25 cellular contexts compared by ENCODE assay signal in genomic region chr3:40262331-40262730, GRCh38. TPM values are rescaled to one million over a fixed set of nuclear protein-coding genes. Genes with fewer than 3 reads are reported as not detected.
DNase-seq lines count a peak whose midpoint lies in the region; ATAC-seq and TF ChIP-seq lines count a peak whose summit lies in the region.
"Had no signal": no experiment of that assay in that cellular context is flagged by ENCODE, and none has a peak within 500 bp of the region (broad histone marks: within the 10 kb centered on the region; RNA-seq: fewer than 3 reads in every experiment).

No MANE protein-coding gene starts in this region.

- H3K9me3 Mint-ChIP-seq in brain: no peaks in the 10 kb centered on the region
- H3K9me3 Mint-ChIP-seq: CD8-positive, alpha-beta memory T cell; GM23338; H9; T-helper 1 cell treated with Interleukin-12 subunit alpha and Interleukin-12 subunit beta and Interleukin-4 antibody, amounts not matched to agents 30 μg/mL and 1 μg/mL, for 36 hours had no signal

- no peak overlapping the region for H3K27ac ChIP-seq in SJCRH30
- H3K27ac ChIP-seq in colonic mucosa: no peak overlapping the region
- H3K27ac ChIP-seq: Peyer's patch had no signal

- H3K27me3 Mint-ChIP-seq in brain: peaks cover 3% of the 10 kb centered on the region
- H3K27me3 Mint-ChIP-seq: B cell; CD8-positive, alpha-beta memory T cell had no signal

- DNase-seq in NCI-H2171 (lab: John Stamatoyannopoulos, UW) (peak; percentile 24), NCI-H524 (lab: John Stamatoyannopoulos, UW) (peak; percentile 15 to 73), SJCRH30 (no peak), colonic mucosa (no peak), foreskin melanocyte (no peak)
- DNase-seq: CD8-positive, alpha-beta memory T cell; DMS153; DND-41; H9; KBM-7; MG63; NCI-H1417 treated with DMSO at 0.1 percent for 48 hours; NCI-H1694 treated with DMSO at 0.1 percent for 48 hours; NCI-H345; OCI-M1; Peyer's patch; SIG-M5; SK-N-SH; SW 1271 had no signal

- peaks cover 13% of the 10 kb centered on the region for H3K4me1 Mint-ChIP-seq in brain
- H3K4me1 Mint-ChIP-seq: B cell; CD8-positive, alpha-beta memory T cell had no signal

- peak overlapping the region in 1 of 5 experiments; percentile 37 for H3K4me3 Mint-ChIP-seq in brain
- H3K4me3 Mint-ChIP-seq: B cell; CD14-positive monocyte; CD8-positive, alpha-beta memory T cell; GM23338; H9; T-helper 1 cell treated with Interleukin-12 subunit alpha and Interleukin-12 subunit beta and Interleukin-4 antibody, amounts not matched to agents 30 μg/mL and 1 μg/mL, for 36 hours had no signal

- peak overlapping the region in 4 of 5 experiments; percentile 24 to 95 (median 58) for H3K27ac Mint-ChIP-seq in brain
- H3K27ac Mint-ChIP-seq: B cell; CD8-positive, alpha-beta memory T cell; GM23338; H9; T-helper 1 cell treated with Interleukin-12 subunit alpha and Interleukin-12 subunit beta and Interleukin-4 antibody, amounts not matched to agents 30 μg/mL and 1 μg/mL, for 36 hours had no signal

- H3K36me3 ChIP-seq in SJCRH30 (no peaks in the 10 kb centered on the region), colonic mucosa (no peaks in the 10 kb centered on the region)
- H3K36me3 ChIP-seq: MG63, Peyer's patch had no signal

- no peak for TF ChIP-seq CTCF in brain (conservative IDR thresholded peaks at IDR 0.05)
- TF ChIP-seq CTCF in colonic mucosa (IDR thresholded peaks at IDR 0.05): no peak

- intact Hi-C loops in colonic mucosa (cut with DNase I): no loop called here

- H3K9me3 ChIP-seq in SJCRH30 (replicated peaks) (no peaks in the 10 kb centered on the region), colonic mucosa (no peaks in the 10 kb centered on the region)
- H3K9me3 ChIP-seq: MG63, Peyer's patch, SK-N-SH had no signal

- no peaks in the 10 kb centered on the region for H3K36me3 Mint-ChIP-seq in brain
- H3K36me3 Mint-ChIP-seq: CD14-positive monocyte; CD8-positive, alpha-beta memory T cell had no signal

- no peak for ATAC-seq in GM18861 (IDR thresholded peaks at IDR 0.05; ENCODE audit: unreplicated experiment)
- ATAC-seq: GM23338 had no signal

- no peaks in the 10 kb centered on the region for H3K27me3 ChIP-seq in SJCRH30
- H3K27me3 ChIP-seq in colonic mucosa: no peaks in the 10 kb centered on the region
- H3K27me3 ChIP-seq: MG63, Peyer's patch had no signal

- no peak overlapping the region for H3K9ac ChIP-seq in colonic mucosa (ENCODE audit: low read depth in 2 of 2, low read length in 2 of 2)
- H3K9ac ChIP-seq: SK-N-SH had no signal

- H3K4me1 ChIP-seq in SJCRH30: no peaks in the 10 kb centered on the region
- H3K4me1 ChIP-seq in colonic mucosa: no peaks in the 10 kb centered on the region
- H3K4me1 ChIP-seq: Peyer's patch had no signal

- H3K4me3 ChIP-seq in SJCRH30 (no peak overlapping the region), colonic mucosa (no peak overlapping the region)
- H3K4me3 ChIP-seq: GM23338, MG63, Peyer's patch had no signal

RNA-seq across cellular contexts. Expression of gene EIF1B, which starts 47.2 kb away (rescaled TPM):
- polyA plus RNA-seq in brain (ENCODE audit: insufficient read depth, low read depth, low replicate concordance): 115 TPM
- 21.7 and 22.3 TPM in 2 replicates for total RNA-seq in SJCRH30 (2014; rRNA removed; shearing (Covaris generic))
- total RNA-seq in colonic mucosa: 10 to 100 TPM; 32.0 to 52.4 TPM

Comparison
In these comparisons a context has a peak if more than half of its experiments do, and no peak if none do; other contexts are left out.
1. DNase-seq: peak in NCI-H2171 (single experiment) and NCI-H524 (2 of 2); none in SJCRH30 (0 of 2), colonic mucosa (single experiment) and foreskin melanocyte (single experiment).